Comparison of ENCODE assay signal across 8 cellular contexts in the genomic region with DNA sequence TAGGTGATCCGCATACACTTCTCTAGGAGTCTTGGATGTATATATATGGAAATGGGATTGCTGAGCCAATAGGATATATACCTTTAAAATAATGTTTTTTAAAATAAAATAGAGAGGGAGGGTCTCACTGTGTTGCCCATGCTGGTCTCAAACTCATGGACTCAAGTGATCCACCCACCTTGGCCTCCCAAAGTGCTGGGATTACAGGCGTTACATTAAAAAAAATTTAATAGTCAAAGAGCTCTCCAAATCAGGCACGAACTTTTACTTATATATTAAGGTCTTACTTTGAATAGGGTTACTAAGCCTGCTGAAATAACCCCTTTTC.
DNase-seq lines count a peak whose midpoint lies in the region; TF ChIP-seq lines count a peak whose summit lies in the region.

No MANE protein-coding gene starts in this region.

- peak overlapping the region; percentile 87 for H3K27ac ChIP-seq in 22Rv1
- peak overlapping the region; percentile 91 for H3K27ac ChIP-seq in HUES6 (ENCODE audit: low read depth, low read length)
- peak overlapping the region; percentile 91 for H3K27ac ChIP-seq in brain microvascular endothelial cell

- peaks cover 4% of the 10 kb centered on the region; the same call in 1 of the 2 replicates for H3K9me3 ChIP-seq in HUES6 (ENCODE audit: control insufficient read depth, insufficient read depth, low read depth, low read length)
- no peaks in the 10 kb centered on the region for H3K9me3 ChIP-seq in mononuclear cell (ENCODE audit: low read depth, low read length)

- H3K27me3 ChIP-seq in HUES6 (ENCODE audit: control insufficient read depth, insufficient read depth, low read length) (no peaks in the 10 kb centered on the region), brain microvascular endothelial cell (replicated peaks) (no peaks in the 10 kb centered on the region), mononuclear cell (ENCODE audit: insufficient read depth, low read length) (no peaks in the 10 kb centered on the region)

- DNase-seq in brain microvascular endothelial cell (no peak), COLO668 (lab: John Stamatoyannopoulos, UW; ENCODE audit: unreplicated experiment) (no peak), MV-4-11 (lab: John Stamatoyannopoulos, UW) (no peak), NCI-H2171 treated with DMSO at 0.1 percent for 48 hours (lab: John Stamatoyannopoulos, UW) (no peak), EL (no peak)

- in situ Hi-C loops in brain microvascular endothelial cell (cut with HindIII; ENCODE audit: low pct_ligation_motif_present, low sequenced_read_pairs), result no loop called here

- H3K4me3 ChIP-seq in HUES6 (ENCODE audit: low read depth, low read length), result peak overlapping the region; percentile 69
- peak overlapping the region; percentile 55 for H3K4me3 ChIP-seq in brain microvascular endothelial cell (ENCODE audit: low read depth, low read length)
- peak overlapping the region; percentile 59 for H3K4me3 ChIP-seq in mononuclear cell (ENCODE audit: low read length)

- H3K36me3 ChIP-seq in HUES6 (ENCODE audit: control insufficient read depth, insufficient read depth, low read length) (no peaks in the 10 kb centered on the region), brain microvascular endothelial cell (replicated peaks) (no peaks in the 10 kb centered on the region)

- peak overlapping the region; percentile 95 for H3K9ac ChIP-seq in HUES6 (ENCODE audit: low read length)

- TF ChIP-seq CTCF in 22Rv1 (IDR thresholded peaks at IDR 0.05), result no peak
- TF ChIP-seq CTCF in brain microvascular endothelial cell (IDR thresholded peaks at IDR 0.05; ENCODE audit: low read depth, low read length, missing control alignments), result no peak

- H3K4me1 ChIP-seq in HUES6 (ENCODE audit: control insufficient read depth, insufficient read depth, low read length) (peaks cover 29% of the 10 kb centered on the region), mononuclear cell (ENCODE audit: insufficient read depth, low read length) (peaks cover 5% of the 10 kb centered on the region)
